Comparison of ENCODE assay signal across 8 cellular contexts in the genomic region with DNA sequence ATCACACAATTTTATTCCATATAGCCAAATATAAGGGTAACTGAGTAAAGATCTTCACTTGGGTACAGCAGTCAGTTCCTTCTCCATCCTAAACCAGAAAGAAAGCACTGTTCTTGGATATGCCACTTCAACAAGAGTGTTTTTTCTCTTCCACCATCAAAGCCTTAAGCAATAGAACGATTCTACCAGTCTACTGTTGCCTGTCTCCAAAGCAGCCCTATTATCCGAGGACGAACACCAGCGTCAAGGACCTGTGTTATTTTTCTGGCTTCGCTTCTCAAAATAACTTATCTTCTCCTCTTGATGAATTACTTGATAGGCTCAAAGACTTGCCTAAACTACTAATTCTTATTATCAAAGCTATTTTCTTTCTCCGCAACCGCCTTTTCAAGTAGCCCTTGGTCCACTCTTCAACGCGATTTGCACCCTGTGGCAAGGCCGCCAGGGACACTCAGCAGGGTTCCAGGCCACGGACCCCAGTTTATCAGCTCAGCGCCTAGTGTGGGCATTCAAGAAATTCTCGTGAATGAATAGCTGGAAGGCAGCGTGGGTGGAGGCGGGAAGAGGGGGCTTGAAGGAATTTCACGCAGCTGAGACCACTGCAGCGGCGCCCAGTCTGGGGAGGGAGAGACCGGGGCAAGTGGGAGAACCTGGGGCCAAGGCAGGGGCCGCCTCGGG. TPM values are rescaled to one million over a fixed set of nuclear protein-coding genes. Genes with fewer than 3 reads are reported as not detected.
DNase-seq lines count a peak whose midpoint lies in the region; ATAC-seq and TF ChIP-seq lines count a peak whose summit lies in the region.

No MANE protein-coding gene starts in this region.

- H3K4me1 ChIP-seq in DND-41 (ENCODE audit: insufficient read depth, low read length) (peaks cover 26% of the 10 kb centered on the region), PC-9 (replicated peaks; ENCODE audit: insufficient read depth) (peaks cover 35% of the 10 kb centered on the region), duodenal mucosa (ENCODE audit: control insufficient read depth in 1 of 2, insufficient read depth in 2 of 2, low read length in 2 of 2) (peaks cover 24 to 54% of the 10 kb centered on the region in 2 donors), mesodermal cell (ENCODE audit: control insufficient read depth, insufficient read depth, low read length, poor library complexity, severe bottlenecking) (peaks cover 15% of the 10 kb centered on the region)

- H3K4me3 ChIP-seq in DND-41 (ENCODE audit: low read depth in 1 of 2, low read length in 2 of 2) (peak overlapping the region; percentile 41 to 70), PC-9 (peak overlapping the region; percentile 80), duodenal mucosa (ENCODE audit: low read depth in 1 of 2, low read length in 2 of 2) (peak overlapping the region; percentile 91 to 97), mesodermal cell (ENCODE audit: extremely low read depth, insufficient read depth, low read length, poor library complexity, severe bottlenecking) (peak overlapping the region; percentile 89)

- POLR2A ChIA-PET in PC-9 (lab: Charles Lee; ENCODE audit: unreplicated experiment) = interaction anchor here (0.6 to 1.3 kb wide), 5 partner anchors 18 to 1854 kb away, joined by 3 to 4 read pairs (median 4); no protein-coding TSS in a partner anchor

- H3K79me2 ChIP-seq in DND-41 (ENCODE audit: insufficient read depth, low read length) (peaks cover 14% of the 10 kb centered on the region), PC-9 (ENCODE audit: low read depth) (peaks cover 54% of the 10 kb centered on the region)

- CTCF ChIA-PET in PC-9 (lab: Charles Lee) = interaction anchor here (0.6 kb wide), 2 partner anchors 575 to 661 kb away, joined by 3 to 4 read pairs; no protein-coding TSS in a partner anchor

- H3K9me3 ChIP-seq in DND-41 (ENCODE audit: insufficient read depth, low read length, severe bottlenecking) (no peaks in the 10 kb centered on the region), PC-9 (ENCODE audit: insufficient read depth, low read depth) (no peaks in the 10 kb centered on the region), duodenal mucosa (ENCODE audit: control insufficient read depth in 1 of 2, low read length in 2 of 2) (no peaks in the 10 kb centered on the region), mesodermal cell (ENCODE audit: control insufficient read depth, low read length) (no peaks in the 10 kb centered on the region)

- H3K9ac ChIP-seq in DND-41 (ENCODE audit: low read depth, low read length) (peak overlapping the region; percentile 73), duodenal mucosa (ENCODE audit: low read depth in 1 of 2, low read length in 2 of 2) (peak overlapping the region; percentile 78 to 85)

- peak overlapping the region; percentile 100 for H3K4me2 ChIP-seq in DND-41 (ENCODE audit: insufficient read depth, low read length)
- peak overlapping the region; percentile 94 for H3K4me2 ChIP-seq in PC-9

- H2AFZ ChIP-seq in DND-41 (ENCODE audit: low read depth, low read length) (peak overlapping the region; percentile 86), PC-9 (peak overlapping the region; percentile 98)

- TSS peak; percentile 67 for BruUV-seq in PC-9 (replicated peaks; lab: Mats Ljungman, UMichigan)

- H3F3A ChIP-seq in PC-9 (ENCODE audit: insufficient read depth, low read depth) = no peaks in the 10 kb centered on the region

- H3K27ac ChIP-seq in DND-41 (ENCODE audit: low read length) = peak overlapping the region; percentile 77
- H3K27ac ChIP-seq in PC-9 = peak overlapping the region; percentile 51
- H3K27ac ChIP-seq in duodenal mucosa (ENCODE audit: low read depth, low read length) = peak overlapping the region; percentile 73
- H3K27ac ChIP-seq in mesodermal cell (ENCODE audit: low read depth, low read length, severe bottlenecking) = peak overlapping the region; percentile 94

- no peak for ATAC-seq in DND-41 (ENCODE audit: insufficient read depth, low read depth)

- H3K36me3 ChIP-seq in DND-41 (ENCODE audit: insufficient read depth, low read length) (no peaks in the 10 kb centered on the region), PC-9 (ENCODE audit: low read depth) (no peaks in the 10 kb centered on the region), duodenal mucosa (ENCODE audit: control insufficient read depth in 1 of 2, insufficient read depth in 2 of 2, low read length in 2 of 2) (no peaks in the 10 kb centered on the region), mesodermal cell (ENCODE audit: control insufficient read depth, insufficient read depth, low read length) (peaks cover 4% of the 10 kb centered on the region)

- WGBS in mesodermal cell (ENCODE audit: insufficient coverage in 2 of 2), 2 experiments = 0 to 1% methylated on average over 14 to 21 of the region's 21 CpGs

- TF ChIP-seq CTCF in DND-41 (IDR thresholded peaks at IDR 0.05; ENCODE audit: borderline replicate concordance, extremely low read depth, low read length, poor library complexity, severe bottlenecking) (no peak), PC-9 (conservative IDR thresholded peaks at IDR 0.05) (no peak)

- no peaks in the 10 kb centered on the region for H3K27me3 ChIP-seq in DND-41 (ENCODE audit: insufficient read depth, low read length, poor library complexity)
- no peaks in the 10 kb centered on the region for H3K27me3 ChIP-seq in PC-9 (ENCODE audit: insufficient read depth, low read depth)
- H3K27me3 ChIP-seq in duodenal mucosa (ENCODE audit: control insufficient read depth in 1 of 2, insufficient read depth in 2 of 2, low read length in 2 of 2) = no peaks in the 10 kb centered on the region

- intact Hi-C loops in PC-9 (cut with micrococcal nuclease; ENCODE audit: unreplicated experiment) = loop anchor here (2.0 to 5.0 kb wide), 2 partner anchors 257 to 547 kb away; no protein-coding TSS in a partner anchor

- H4K20me1 ChIP-seq in DND-41 (ENCODE audit: insufficient read depth, low read length) = no peaks in the 10 kb centered on the region; the same call in 1 of the 2 replicates
- H4K20me1 ChIP-seq in PC-9 (ENCODE audit: insufficient read depth) = 0 out of 2 replicates have a peak, but pooled peaks cover 4% of the 10 kb centered on the region

- H3K9me2 ChIP-seq in PC-9 (ENCODE audit: insufficient read depth) = no peaks in the 10 kb centered on the region

- DNase-seq in DND-41 (no peak), HCEC 1CT (peak; percentile 44), PC-9 (no peak), ureter (ENCODE audit: low spot score) (peak; percentile 45), NCI-H1436 (lab: John Stamatoyannopoulos, UW) (no peak), NCI-H2081 (lab: John Stamatoyannopoulos, UW) (no peak)

RNA-seq across cellular contexts. Expression of gene ALS2, which starts 0.6 kb away (rescaled TPM):
- total RNA-seq in PC-9 (2021) (27.2 and 27.6 TPM in 2 replicates), ureter (16.5 TPM)
- 25.5 TPM for polyA plus RNA-seq in mesodermal cell (2013, experiment 1 of 2)
- polyA plus RNA-seq in mesodermal cell (2013, experiment 2 of 2) = 23.8 TPM

RNA-seq across cellular contexts. Expression of gene CDK15, which starts 26.2 kb away (rescaled TPM):
- not detected in 2 replicates for total RNA-seq in PC-9 (2021)
- polyA plus RNA-seq in mesodermal cell (2013, experiment 1 of 2) = 0.37 TPM
- polyA plus RNA-seq in mesodermal cell (2013, experiment 2 of 2) = not detected
- 2.3 TPM for total RNA-seq in ureter

Comparison
In these comparisons a context has a peak if more than half of its experiments do, and no peak if none do; other contexts are left out.
1. DNase-seq: peak in HCEC 1CT (single experiment) and ureter (single experiment); none in DND-41 (single experiment), PC-9 (0 of 2), NCI-H1436 (single experiment) and NCI-H2081 (0 of 2).
2. Peak in every context shown above with its lines, with median percentiles within 50 percentile points of each other: H3K27ac ChIP-seq and H3K4me3 ChIP-seq.